8 cellular contexts compared by ENCODE assay signal in the genomic region with DNA sequence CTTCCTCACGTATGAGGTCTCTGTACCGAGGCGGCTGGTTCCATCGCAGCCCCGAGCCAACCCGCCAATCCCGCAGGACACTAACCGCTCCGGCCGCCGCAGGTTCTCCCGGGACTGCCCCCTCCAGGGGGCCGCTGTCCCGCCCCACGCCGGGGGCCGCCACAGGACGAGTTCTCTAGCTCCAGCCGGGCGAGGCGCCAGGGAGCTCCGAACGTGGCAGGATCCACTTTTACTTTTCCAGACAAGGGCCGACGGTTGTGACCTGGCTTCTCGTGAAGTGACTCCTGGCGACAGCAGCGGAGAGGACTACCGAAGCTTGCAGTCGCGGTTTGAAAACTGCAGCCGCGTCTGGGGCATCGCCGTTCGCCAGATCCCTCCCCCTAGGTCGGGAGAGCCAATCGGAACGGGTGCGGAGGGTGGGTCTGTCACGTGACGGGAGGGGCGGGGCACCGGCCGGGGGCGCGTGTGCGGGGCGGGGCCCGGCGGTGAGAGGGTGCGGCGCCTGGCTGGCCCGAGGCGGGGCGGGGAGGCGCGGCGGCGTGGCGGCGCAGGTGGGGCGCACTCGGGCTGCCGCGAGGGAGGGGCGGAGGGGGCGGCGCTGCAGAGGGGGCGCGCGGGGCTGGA. TPM values are rescaled to one million over a fixed set of nuclear protein-coding genes. Genes with fewer than 3 reads are reported as not detected.
DNase-seq lines count a peak whose midpoint lies in the region; ATAC-seq and TF ChIP-seq lines count a peak whose summit lies in the region.

Gene STK17B (minus strand): TSS at position 331 of the 624 bp plus-strand sequence. CDS start 8,195 bp downstream, outside the sequence.

- peak; percentile 50 for ATAC-seq in HG02678 (IDR thresholded peaks at IDR 0.05; ENCODE audit: unreplicated experiment)
- ATAC-seq in left cardiac atrium = peak; percentile 97 to 98
- ATAC-seq in upper lobe of right lung = peak; percentile 96

- WGBS in adrenal gland, 4 donors = 0 to 1% (median 0%) methylated on average over 16 to 72 of the region's 72 CpGs; no CpG with 5 or more reads in 1 of the 4 donors

- H3K36me3 ChIP-seq in adrenal gland (replicated peaks in 1 of 2) (no peaks in the 10 kb centered on the region), upper lobe of right lung (no peaks in the 10 kb centered on the region)

- peak within 1 kb of the TSS; percentile 65 to 91 (median 85) for H3K27ac ChIP-seq in adrenal gland
- H3K27ac ChIP-seq in upper lobe of right lung = peak within 1 kb of the TSS; percentile 97

- H3K27me3 ChIP-seq in adrenal gland = no peaks in the 10 kb centered on the region
- no peaks in the 10 kb centered on the region for H3K27me3 ChIP-seq in upper lobe of right lung

- peak within 1 kb of the TSS; percentile 92 for H3K4me3 ChIP-seq in GM12875 (ENCODE audit: low read depth, low read length)
- peak within 1 kb of the TSS; percentile 59 to 99 (median 88) for H3K4me3 ChIP-seq in adrenal gland
- peak within 1 kb of the TSS; percentile 92 for H3K4me3 ChIP-seq in upper lobe of right lung

- 0 out of 2 replicates have a peak, but pooled peaks have one; percentile 13 for TF ChIP-seq CTCF in GM12875 (IDR thresholded peaks at IDR 0.05; ENCODE audit: borderline replicate concordance, insufficient read depth, low read depth, low read length)
- no peak for TF ChIP-seq CTCF in adrenal gland (IDR thresholded peaks at IDR 0.05)
- peak; percentile 14 for TF ChIP-seq CTCF in upper lobe of right lung (IDR thresholded peaks at IDR 0.05)

- TF ChIP-seq POLR2A in adrenal gland (IDR thresholded peaks at IDR 0.05) = peak; percentile 79 to 94

- H3K4me1 ChIP-seq in adrenal gland (replicated peaks in 1 of 2) = peaks cover 17 to 32% of the 10 kb centered on the region in 2 donors
- H3K4me1 ChIP-seq in upper lobe of right lung = peaks cover 19% of the 10 kb centered on the region

- intact Hi-C loops in adrenal gland (cut with DNase I) = no loop called here
- intact Hi-C loops in left cardiac atrium (cut with DNase I) = loop anchor here in 1 of 2 donors (10.0 kb wide), 1 partner anchor 113 kb away; no protein-coding TSS in a partner anchor
- intact Hi-C loops in posterior vena cava (cut with DNase I) = no loop called here
- intact Hi-C loops in upper lobe of right lung (cut with DNase I) = no loop called here

- DNase-seq in NCI-H1436 (lab: John Stamatoyannopoulos, UW) (peak; percentile 93), T-helper 1 cell (peak; percentile 92 to 98 (median 97)), adrenal gland (peak; percentile 95 to 97 (median 96)), left cardiac atrium (peak; percentile 95), posterior vena cava (ENCODE audit: low spot score) (peak; percentile 98), upper lobe of right lung (peak; percentile 98)

- no peaks in the 10 kb centered on the region for H3K9me3 ChIP-seq in adrenal gland (replicated peaks in 1 of 3)
- no peaks in the 10 kb centered on the region for H3K9me3 ChIP-seq in upper lobe of right lung

RNA-seq across cellular contexts. Expression of gene STK17B, which starts in this region (rescaled TPM):
- 10 to 100 TPM in 6 of 8 donors, 1 to 10 TPM in 2; 3.6 to 30.7 (median 15.9) TPM for total RNA-seq in adrenal gland
- 1 to 10 TPM; 4.7 to 7.1 (median 5.3) TPM for polyA plus RNA-seq in adrenal gland
- 10 to 100 TPM; 11.2 to 11.5 TPM for total RNA-seq in left cardiac atrium
- total RNA-seq in posterior vena cava = 10 to 100 TPM; 23.3 to 31.8 TPM
- 66.9 TPM for total RNA-seq in upper lobe of right lung

Comparison
In these comparisons a context has a peak if more than half of its experiments do, and no peak if none do; other contexts are left out.
1. Peak in every context shown above with its lines: DNase-seq, ATAC-seq, H3K4me3 ChIP-seq and H3K27ac ChIP-seq.
2. CTCF ChIP-seq: peak in GM12875 (single experiment) and upper lobe of right lung (single experiment); none in adrenal gland (0 of 6).